ENCODE assay signal across 7 cellular contexts in genomic region chr19:18007605-18007938, GRCh38. TPM values are rescaled to one million over a fixed set of nuclear protein-coding genes. Genes with fewer than 3 reads are reported as not detected.
A peak's percentile ranks its signal among the peaks of the same experiment; 100 is the strongest.
DNase-seq lines count a peak whose midpoint lies in the region; ATAC-seq and TF ChIP-seq lines count a peak whose summit lies in the region.

No MANE protein-coding gene starts in this region.

- H3K36me3 ChIP-seq in NT2/D1 (ENCODE audit: insufficient read depth, insufficient read length, low read length) = peaks cover 28% of the 10 kb centered on the region
- H3K36me3 ChIP-seq in endocrine pancreas (ENCODE audit: control insufficient read depth, insufficient read depth, low read length) = no peaks in the 10 kb centered on the region

- H3K27me3 ChIP-seq in NT2/D1 (ENCODE audit: insufficient read depth, insufficient read length) (peaks cover 3% of the 10 kb centered on the region), endocrine pancreas (ENCODE audit: control insufficient read depth, insufficient read depth, low read length) (no peaks in the 10 kb centered on the region)

- peak overlapping the region; percentile 95 for H3K4me3 Mint-ChIP-seq in natural killer cell

- no peaks in the 10 kb centered on the region for H3K9me3 Mint-ChIP-seq in natural killer cell

- peak overlapping the region; percentile 76 for H3K9ac ChIP-seq in NT2/D1 (ENCODE audit: insufficient read length, low read depth)
- peak overlapping the region; percentile 71 for H3K9ac ChIP-seq in endocrine pancreas (ENCODE audit: control insufficient read depth, insufficient read depth, low read length)

- ATAC-seq in GM21447 (IDR thresholded peaks at IDR 0.05; ENCODE audit: unreplicated experiment) = peak; percentile 33
- peak in 2 of 3 donors; percentile 13 to 41 for ATAC-seq in natural killer cell

- TF ChIP-seq CTCF in natural killer cell (IDR thresholded peaks at IDR 0.05) = no peak

- in situ Hi-C loops in G401 (cut with HindIII; ENCODE audit: low sequenced_read_pairs) = no loop called here

- peak overlapping the region; percentile 94 to 95 for H3K27ac Mint-ChIP-seq in natural killer cell

- H3K9me3 ChIP-seq in NT2/D1 (ENCODE audit: insufficient read depth, low read length) (peaks cover 7% of the 10 kb centered on the region; the same call in 1 of the 2 replicates), endocrine pancreas (ENCODE audit: control insufficient read depth, low read length) (no peaks in the 10 kb centered on the region)

- peaks cover 25% of the 10 kb centered on the region for H3K4me1 ChIP-seq in NT2/D1 (ENCODE audit: insufficient read depth, insufficient read length)
- no peaks in the 10 kb centered on the region for H3K4me1 ChIP-seq in endocrine pancreas (ENCODE audit: control insufficient read depth, insufficient read depth, low read length)

- H3K4me3 ChIP-seq in NT2/D1 (ENCODE audit: insufficient read length, low read depth) (peak overlapping the region; percentile 42), endocrine pancreas (ENCODE audit: control insufficient read depth, insufficient read depth, low read length) (no peak overlapping the region)

- DNase-seq in NT2/D1 (ENCODE audit: low read depth, low spot score) (no peak), natural killer cell (no peak), G401 (ENCODE audit: low spot score) (no peak), NCI-H2196 (lab: John Stamatoyannopoulos, UW; ENCODE audit: unreplicated experiment) (no peak), NCI-H1694 treated with DMSO at 0.1 percent for 48 hours (lab: John Stamatoyannopoulos, UW) (no peak)

- H3K4me1 Mint-ChIP-seq in natural killer cell = peaks cover 11 to 22% of the 10 kb centered on the region in 2 donors

- no peaks in the 10 kb centered on the region for H3K36me3 Mint-ChIP-seq in natural killer cell

- intact Hi-C loops in natural killer cell (cut with micrococcal nuclease) = loop anchor here (1.0 to 5.0 kb wide), 3 partner anchors 51 to 243 kb away; partner anchors contain the start of gene IFI30

- H3K27me3 Mint-ChIP-seq in natural killer cell (ENCODE audit: low read depth in 2 of 2) = no peaks in the 10 kb centered on the region

RNA-seq across cellular contexts. Expression of gene ARRDC2, which starts 0.4 kb away (rescaled TPM):
- 100 to 1,000 TPM; 110 to 131 (median 121) TPM for total RNA-seq in natural killer cell
- total RNA-seq in G401 (2014; rRNA removed; shearing (Covaris generic)) = 19.1 and 26.0 TPM in 2 replicates

RNA-seq across cellular contexts. Expression of gene KCNN1, which starts 40.7 kb away (rescaled TPM):
- not detected for total RNA-seq in natural killer cell
- total RNA-seq in G401 (2014; rRNA removed; shearing (Covaris generic)) = 13.2 and 16.0 TPM in 2 replicates

Comparison
In these comparisons a context has a peak if more than half of its experiments do, and no peak if none do; other contexts are left out.
1. RNA of gene KCNN1, which starts 40.7 kb away (total RNA-seq): 13.2 to 16.0 TPM in G401; not detected in natural killer cell; every median in the first group is over 10 times any median in the second.